1 cellular context compared by ENCODE assay signal in genomic region chr20:36018208-36018988, GRCh38.
TF ChIP-seq lines count a peak whose summit lies in the region.

No MANE protein-coding gene starts in this region.

TF ChIP-seq in HepG2, 621 proteins besides CTCF, POLR2A, EP300 and RAD21 (continued from another document and continues in another):
- no peak for TF ChIP-seq ZNF674 (CRISPR knock-in tag; IDR thresholded peaks at IDR 0.05; ENCODE audit: low read depth)
- TF ChIP-seq SNAPC5 (CRISPR knock-in tag; IDR thresholded peaks at IDR 0.05; ENCODE audit: borderline replicate concordance), result no peak
- TF ChIP-seq ZFP91 (CRISPR knock-in tag; IDR thresholded peaks at IDR 0.05; ENCODE audit: borderline replicate concordance), result no peak
- TF ChIP-seq KLF11 (CRISPR knock-in tag; IDR thresholded peaks at IDR 0.05), result no peak
- no peak for TF ChIP-seq JARID2 (CRISPR knock-in tag; IDR thresholded peaks at IDR 0.05; ENCODE audit: insufficient replicate concordance)
- TF ChIP-seq UBTF (CRISPR knock-in tag; IDR thresholded peaks at IDR 0.05), result peak; percentile 67; the same call in 1 of the 2 replicates
- no peak for TF ChIP-seq LCORL (IDR thresholded peaks at IDR 0.05)
- peak; percentile 65; the same call in 1 of the 2 replicates for TF ChIP-seq LCORL (CRISPR knock-in tag; IDR thresholded peaks at IDR 0.05)
- TF ChIP-seq ZBTB49 (CRISPR knock-in tag; IDR thresholded peaks at IDR 0.05; ENCODE audit: borderline replicate concordance), result no peak
- no peak for TF ChIP-seq ZNF646 (CRISPR knock-in tag; IDR thresholded peaks at IDR 0.05)
- TF ChIP-seq NFE2L1 (CRISPR knock-in tag; IDR thresholded peaks at IDR 0.05; ENCODE audit: borderline replicate concordance), result no peak
- no peak for TF ChIP-seq ZNF639 (CRISPR knock-in tag; conservative IDR thresholded peaks at IDR 0.05)
- no peak for TF ChIP-seq ZUFSP (CRISPR knock-in tag; IDR thresholded peaks at IDR 0.05; ENCODE audit: borderline replicate concordance)
- TF ChIP-seq ZBTB40 (IDR thresholded peaks at IDR 0.05), result no peak
- TF ChIP-seq ZBTB40 (CRISPR knock-in tag; IDR thresholded peaks at IDR 0.05), result no peak
- TF ChIP-seq EZH2 (conservative IDR thresholded peaks at IDR 0.05; ENCODE audit: low read depth, low read length), result no peak
- TF ChIP-seq ZNF234 (CRISPR knock-in tag; conservative IDR thresholded peaks at IDR 0.05), result no peak
- no peak for TF ChIP-seq MATR3 (CRISPR knock-in tag; IDR thresholded peaks at IDR 0.05)
- no peak for TF ChIP-seq BCLAF1 (IDR thresholded peaks at IDR 0.05)
- no peak for TF ChIP-seq KAT8 (CRISPR knock-in tag; IDR thresholded peaks at IDR 0.05)
